In genomic region chr15:78308422-78309021, GRCh38 we compare ENCODE assay signal across 8 cellular contexts. TPM values are rescaled to one million over a fixed set of nuclear protein-coding genes. Genes with fewer than 3 reads are reported as not detected.
A peak's percentile ranks its signal among the peaks of the same experiment; 100 is the strongest.
DNase-seq lines count a peak whose midpoint lies in the region; ATAC-seq, FAIRE-seq and TF ChIP-seq lines count a peak whose summit lies in the region.

No MANE protein-coding gene starts in this region.

- CTCF ChIA-PET in OCI-LY7 (lab: Charles Lee; ENCODE audit: unreplicated experiment): interaction anchor here (1.8 kb wide), 1 partner anchor 114 kb away, joined by 4 read pairs; no protein-coding TSS in a partner anchor

- POLR2A ChIA-PET in OCI-LY7 (lab: Charles Lee): interaction anchor here (1.0 to 1.2 kb wide), 3 partner anchors 9 to 129 kb away, joined by 3 to 4 read pairs (median 3); partner anchors contain the start of genes IREB2 and SKIC8

- TF ChIP-seq CTCF in OCI-LY7 (conservative IDR thresholded peaks at IDR 0.05; ENCODE audit: low read length) (peak; percentile 92), osteoblast (IDR thresholded peaks at IDR 0.05; ENCODE audit: extremely low read depth, low read depth, low read length) (peak; percentile 92)

- H3K9me3 ChIP-seq in OCI-LY7 (ENCODE audit: low read length) (no peaks in the 10 kb centered on the region), osteoblast (ENCODE audit: low read depth, low read length) (no peaks in the 10 kb centered on the region)

- H2AFZ ChIP-seq in OCI-LY7 (ENCODE audit: low read length) (peak overlapping the region; percentile 65; the same call in 1 of the 2 replicates), osteoblast (ENCODE audit: low read length) (peak overlapping the region; percentile 37)

- DNase-seq in DMS79 treated with DMSO at 0.1 percent for 48 hours (lab: John Stamatoyannopoulos, UW) (peak; percentile 11), KBM-7 (peak; percentile 85), OCI-LY7 (ENCODE audit: low spot score) (peak; percentile 74), frontal cortex (ENCODE audit: low spot score in 2 of 2) (peak; percentile 49 to 77), osteoblast (ENCODE audit: insufficient read length, low spot score, missing footprints) (peak; percentile 88), NCI-H187 treated with DMSO at 0.1 percent for 48 hours (lab: John Stamatoyannopoulos, UW) (no peak)
- DNase-seq in activated effector memory CD4-positive, alpha-beta T cell treated with Interleukin-2 at 50 U/mL for 16 hours: peak; percentile 9

- H4K20me1 ChIP-seq in OCI-LY7 (ENCODE audit: insufficient read depth, low read length) (no peaks in the 10 kb centered on the region), osteoblast (ENCODE audit: insufficient read depth, low read length) (no peaks in the 10 kb centered on the region)

- H3K36me3 ChIP-seq in OCI-LY7 (ENCODE audit: insufficient read depth, low read length): no peaks in the 10 kb centered on the region
- no peaks in the 10 kb centered on the region for H3K36me3 ChIP-seq in osteoblast (ENCODE audit: insufficient read depth, low read length)

- intact Hi-C loops in OCI-LY7 (cut with micrococcal nuclease; ENCODE audit: unreplicated experiment): loop anchor here (1.0 to 5.0 kb wide), 5 partner anchors 106 to 400 kb away; no protein-coding TSS in a partner anchor

- FAIRE-seq in frontal cortex (lab: Jason Lieb, UNC): no peak

- H3K27ac ChIP-seq in OCI-LY7 (ENCODE audit: low read depth, low read length, poor library complexity, severe bottlenecking) (no peak overlapping the region), osteoblast (ENCODE audit: low read depth, low read length) (no peak overlapping the region)

- H3K9me2 ChIP-seq in OCI-LY7 (ENCODE audit: insufficient read depth, low read length): no peaks in the 10 kb centered on the region

- in situ Hi-C loops in KBM-7 (cut with MboI; ENCODE audit: low pct_unique_long_range_greater_than_20kb, low sequenced_read_pairs): loop anchor here (25.0 kb wide), 1 partner anchor 104 kb away; no protein-coding TSS in a partner anchor

- H3K79me2 ChIP-seq in OCI-LY7 (ENCODE audit: insufficient read depth, low read depth, low read length) (no peaks in the 10 kb centered on the region), osteoblast (ENCODE audit: insufficient read depth, low read length) (no peaks in the 10 kb centered on the region)

- peaks cover 21% of the 10 kb centered on the region for H3K27me3 ChIP-seq in osteoblast (ENCODE audit: insufficient read depth, low read length)

- BruUV-seq in OCI-LY7 (replicated peaks; lab: Mats Ljungman, UMichigan): no TSS peak

- peaks cover 4% of the 10 kb centered on the region for H3K4me1 ChIP-seq in OCI-LY7 (ENCODE audit: insufficient read depth, low read length, poor library complexity, severe bottlenecking)
- H3K4me1 ChIP-seq in osteoblast (ENCODE audit: insufficient read depth, low read length): peaks cover 25% of the 10 kb centered on the region

- ATAC-seq in HG03378 (IDR thresholded peaks at IDR 0.05; ENCODE audit: unreplicated experiment): no peak

- H3K4me3 ChIP-seq in OCI-LY7 (ENCODE audit: low read depth, low read length, poor library complexity, severe bottlenecking) (no peak overlapping the region), osteoblast (ENCODE audit: insufficient read depth, low read length) (no peak overlapping the region)

- H3K4me2 ChIP-seq in OCI-LY7 (ENCODE audit: low read length) (0 out of 2 replicates have a peak overlapping the region, but pooled peaks have one; percentile 3), osteoblast (ENCODE audit: insufficient read depth, low read length) (peak overlapping the region; percentile 11)

RNA-seq across cellular contexts. Expression of gene SKIC8, which starts 9.1 kb away (rescaled TPM):
- 57.4 and 66.8 TPM in 2 replicates for total RNA-seq in OCI-LY7 (2014; rRNA removed; shearing (Covaris generic))
- total RNA-seq in OCI-LY7 (2022): 53.5 and 59.8 TPM in 2 replicates
- total RNA-seq in frontal cortex: 53.0 TPM
- total RNA-seq in osteoblast: 62.6 and 64.8 TPM in 2 replicates

RNA-seq across cellular contexts. Expression of gene CRABP1, which starts 31.6 kb away (rescaled TPM):
- total RNA-seq in OCI-LY7 (2014; rRNA removed; shearing (Covaris generic)): not detected in 2 replicates
- total RNA-seq in OCI-LY7 (2022) (not detected in 2 replicates), frontal cortex (13.9 TPM), osteoblast (not detected in 2 replicates)

RNA-seq across cellular contexts. Expression of gene DNAJA4, which starts 44.2 kb away (rescaled TPM):
- total RNA-seq in OCI-LY7 (2014; rRNA removed; shearing (Covaris generic)): not detected in 2 replicates
- not detected in 2 replicates for total RNA-seq in OCI-LY7 (2022)
- total RNA-seq in frontal cortex: 29.8 TPM
- total RNA-seq in osteoblast: 2.1 and 2.2 TPM in 2 replicates

Comparison
In these comparisons a context has a peak if more than half of its experiments do, and no peak if none do; other contexts are left out.
1. RNA of gene CRABP1, which starts 31.6 kb away (total RNA-seq): 13.9 TPM in frontal cortex (single experiment); not detected in OCI-LY7 and not detected in osteoblast; every median in the first group is over 10 times any median in the second.